8 cellular contexts compared by ENCODE assay signal in the genomic region with DNA sequence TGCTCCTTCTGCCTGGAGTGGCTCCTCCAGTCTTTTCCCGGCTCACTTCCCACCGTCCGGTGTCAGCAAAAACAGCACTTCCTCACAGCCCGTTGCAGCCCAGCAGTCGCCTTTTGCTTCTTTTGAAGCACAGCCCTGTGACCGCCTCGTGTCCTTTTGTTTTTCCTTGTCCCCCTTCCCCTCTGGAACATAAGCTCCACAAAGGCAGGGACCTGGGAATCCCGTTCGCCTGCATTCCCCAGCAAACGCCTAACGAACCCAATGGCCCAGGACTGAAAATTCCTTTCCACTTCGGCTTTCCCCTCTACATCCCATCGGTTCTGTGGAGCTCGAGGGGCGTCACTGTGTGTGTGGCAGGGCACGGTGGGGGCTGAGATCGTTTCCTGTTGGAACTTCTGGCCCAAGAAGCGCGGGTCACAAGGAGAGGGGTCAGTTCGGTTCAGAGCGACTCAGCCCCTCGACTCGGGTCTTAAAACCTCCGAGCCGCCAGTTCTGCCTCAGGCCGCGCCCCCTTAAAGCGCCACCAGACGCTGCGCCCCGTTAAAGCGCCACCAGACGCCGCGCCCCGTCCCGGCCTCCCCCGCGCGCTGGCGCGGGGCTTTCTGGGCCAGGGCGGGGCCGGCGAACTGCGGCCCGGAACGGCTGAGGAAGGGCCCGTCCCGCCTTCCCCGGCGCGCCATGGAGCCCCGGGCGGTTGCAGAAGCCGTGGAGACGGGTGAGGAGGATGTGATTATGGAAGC. TPM values are rescaled to one million over a fixed set of nuclear protein-coding genes. Genes with fewer than 3 reads are reported as not detected.
A peak's percentile ranks its signal among the peaks of the same experiment; 100 is the strongest.
DNase-seq lines count a peak whose midpoint lies in the region; ATAC-seq and TF ChIP-seq lines count a peak whose summit lies in the region.

No MANE protein-coding gene starts in this region.

- intact Hi-C loops in activated CD4-positive, alpha-beta T cell treated with anti-CD3 and anti-CD28 coated beads, Interleukin-2, amount 10 ng/mL, durations not matched to agents 24 days and 14 days (cut with micrococcal nuclease), result loop anchor here (1.0 to 5.0 kb wide), 3 partner anchors 104 to 209 kb away; no protein-coding TSS in a partner anchor
- intact Hi-C loops in colonic mucosa (cut with DNase I), result no loop called here
- intact Hi-C loops in left colon (cut with DNase I, micrococcal nuclease), result no loop called here

- H3K4me1 ChIP-seq in colonic mucosa, result peaks cover 21% of the 10 kb centered on the region

- H3K27ac Mint-ChIP-seq in activated CD4-positive, alpha-beta T cell treated with anti-CD3 and anti-CD28 coated beads, Interleukin-2, amount 10 ng/mL, durations not matched to agents 24 days and 14 days, result peak overlapping the region; percentile 100

- H3K4me1 Mint-ChIP-seq in activated CD4-positive, alpha-beta T cell treated with anti-CD3 and anti-CD28 coated beads, Interleukin-2, amount 10 ng/mL, durations not matched to agents 24 days and 14 days, result peaks cover 20% of the 10 kb centered on the region

- DNase-seq in NCI-H226 (peak; percentile 77), colonic mucosa (peak; percentile 83), left colon (peak; percentile 85 to 89), GOT3 (lab: John Stamatoyannopoulos, UW) (no peak)
- peak; percentile 96 for DNase-seq in activated CD4-positive, alpha-beta T cell treated with anti-CD3 and anti-CD28 coated beads, Interleukin-2, amount 10 ng/mL, durations not matched to agents 24 days and 14 days
- DNase-seq in stimulated activated CD4-positive, alpha-beta T cell treated with anti-CD3 and anti-CD28 coated beads, Interleukin-1b, Interleukin-23, amount 100 ng/mL, for 4 hours (ENCODE audit: low read depth in 2 of 2), result peak; percentile 70 to 75

- H3K36me3 Mint-ChIP-seq in activated CD4-positive, alpha-beta T cell treated with anti-CD3 and anti-CD28 coated beads, Interleukin-2, amount 10 ng/mL, durations not matched to agents 24 days and 14 days (ENCODE audit: low read depth), result peaks cover 71% of the 10 kb centered on the region

- H3K36me3 ChIP-seq in colonic mucosa, result peaks cover 29% of the 10 kb centered on the region

- H3K4me3 Mint-ChIP-seq in activated CD4-positive, alpha-beta T cell treated with anti-CD3 and anti-CD28 coated beads, Interleukin-2, amount 10 ng/mL, durations not matched to agents 24 days and 14 days, result peak overlapping the region; percentile 98

- no peaks in the 10 kb centered on the region for H3K27me3 Mint-ChIP-seq in activated CD4-positive, alpha-beta T cell treated with anti-CD3 and anti-CD28 coated beads, Interleukin-2, amount 10 ng/mL, durations not matched to agents 24 days and 14 days

- peak overlapping the region; percentile 100 for H3K27ac ChIP-seq in colonic mucosa

- no peak for TF ChIP-seq CTCF in colonic mucosa (IDR thresholded peaks at IDR 0.05)

- peak overlapping the region; percentile 98 to 100 for H3K9ac ChIP-seq in colonic mucosa (ENCODE audit: low read depth in 2 of 2, low read length in 2 of 2)

- no peaks in the 10 kb centered on the region for H3K27me3 ChIP-seq in colonic mucosa

- ATAC-seq in HG02852 (IDR thresholded peaks at IDR 0.05; ENCODE audit: unreplicated experiment), result peak; percentile 40
- peak; percentile 69 for ATAC-seq in left colon

- H3K4me3 ChIP-seq in GM08714 (ENCODE audit: low read length) (peak overlapping the region; percentile 83), colonic mucosa (peak overlapping the region; percentile 99)

- no peaks in the 10 kb centered on the region for H3K9me3 Mint-ChIP-seq in activated CD4-positive, alpha-beta T cell treated with anti-CD3 and anti-CD28 coated beads, Interleukin-2, amount 10 ng/mL, durations not matched to agents 24 days and 14 days

- no peaks in the 10 kb centered on the region for H3K9me3 ChIP-seq in colonic mucosa

RNA-seq across cellular contexts. Expression of a gene that starts 0.8 kb away (rescaled TPM):
- total RNA-seq in activated CD4-positive, alpha-beta T cell treated with anti-CD3 and anti-CD28 coated beads, Interleukin-2, amount 10 ng/mL, durations not matched to agents 24 days and 14 days, result 118 and 128 TPM in 2 replicates
- total RNA-seq in colonic mucosa (100 to 1,000 TPM in 1 of 2 donors, 10 to 100 TPM in 1; 69.3 to 112 TPM), left colon (10 to 100 TPM; 77.8 to 86.9 TPM)

RNA-seq across cellular contexts. Expression of a gene that starts 1.1 kb away (rescaled TPM):
- 43.6 and 46.9 TPM in 2 replicates for total RNA-seq in activated CD4-positive, alpha-beta T cell treated with anti-CD3 and anti-CD28 coated beads, Interleukin-2, amount 10 ng/mL, durations not matched to agents 24 days and 14 days
- 10 to 100 TPM; 51.0 to 62.2 TPM for total RNA-seq in colonic mucosa
- 10 to 100 TPM; 55.8 to 69.0 TPM for total RNA-seq in left colon

RNA-seq across cellular contexts. Expression of a gene that starts 15.5 kb away (rescaled TPM):
- total RNA-seq in activated CD4-positive, alpha-beta T cell treated with anti-CD3 and anti-CD28 coated beads, Interleukin-2, amount 10 ng/mL, durations not matched to agents 24 days and 14 days, result not detected in 2 replicates
- not detected for total RNA-seq in colonic mucosa
- not detected for total RNA-seq in left colon

RNA-seq across cellular contexts. Expression of a gene that starts 27.8 kb away (rescaled TPM):
- 16.5 and 17.6 TPM in 2 replicates for total RNA-seq in activated CD4-positive, alpha-beta T cell treated with anti-CD3 and anti-CD28 coated beads, Interleukin-2, amount 10 ng/mL, durations not matched to agents 24 days and 14 days
- total RNA-seq in colonic mucosa, result 10 to 100 TPM; 15.1 to 16.9 TPM
- total RNA-seq in left colon, result 10 to 100 TPM; 18.8 to 22.3 TPM

RNA-seq across cellular contexts. Expression of a gene that starts 28.4 kb away (rescaled TPM):
- 272 and 275 TPM in 2 replicates for total RNA-seq in activated CD4-positive, alpha-beta T cell treated with anti-CD3 and anti-CD28 coated beads, Interleukin-2, amount 10 ng/mL, durations not matched to agents 24 days and 14 days
- 100 to 1,000 TPM in 1 of 2 donors, 10 to 100 TPM in 1; 99.0 to 145 TPM for total RNA-seq in colonic mucosa
- total RNA-seq in left colon, result 100 to 1,000 TPM in 1 of 2 donors, 10 to 100 TPM in 1; 99.5 to 111 TPM
